Comparison of ENCODE assay signal across 14 cellular contexts in the genomic region with DNA sequence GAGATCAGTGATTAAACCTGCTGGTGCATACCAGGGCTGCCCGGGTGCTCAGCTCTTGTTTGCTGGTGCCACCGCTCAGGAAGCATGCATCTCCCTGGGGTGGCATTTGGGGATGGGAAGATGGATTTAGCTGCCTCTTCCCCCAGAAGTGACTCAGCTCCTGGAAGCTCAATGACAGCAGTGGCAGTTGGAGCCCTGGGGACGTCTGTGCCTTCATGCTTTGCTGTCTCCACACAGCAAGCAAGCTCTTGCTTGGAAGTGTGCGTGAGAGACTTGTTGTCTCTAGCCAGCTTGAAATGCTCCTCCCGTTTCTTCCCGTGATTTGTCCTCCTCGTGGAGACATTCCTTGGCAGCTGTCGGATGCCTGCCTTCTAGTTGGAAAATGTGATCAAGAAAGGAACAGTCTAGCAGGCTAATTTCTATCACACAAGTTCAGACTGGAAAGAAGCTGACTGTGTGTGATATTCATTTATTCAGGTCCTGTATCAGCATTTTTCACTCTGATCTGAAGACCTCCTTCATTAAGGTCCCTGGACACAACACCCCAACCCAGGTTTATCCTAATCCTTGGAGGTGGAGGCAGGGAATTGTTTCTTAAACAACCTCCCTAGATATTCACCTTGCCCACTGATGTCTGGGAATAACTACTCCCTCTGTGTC.
DNase-seq lines count a peak whose midpoint lies in the region; ATAC-seq and TF ChIP-seq lines count a peak whose summit lies in the region.
"Had no signal": no experiment of that assay in that cellular context is flagged by ENCODE, and none has a peak within 500 bp of the region (broad histone marks: within the 10 kb centered on the region; RNA-seq: fewer than 3 reads in every experiment).

No MANE protein-coding gene starts in this region.

- ATAC-seq in Right ventricle myocardium superior (ENCODE audit: poor library complexity) = peak; percentile 45
- no peak for ATAC-seq in Right ventricle myocardium inferior
- ATAC-seq in body of pancreas = no peak
- ATAC-seq: foreskin keratinocyte, mucosa of descending colon had no signal

- intact Hi-C loops in Right ventricle myocardium superior (cut with DNase I) = no loop called here
- intact Hi-C loops in Right ventricle myocardium inferior (cut with DNase I) = no loop called here
- intact Hi-C loops in dorsolateral prefrontal cortex (cut with DNase I) = no loop called here
- intact Hi-C loops in body of pancreas (cut with DNase I) = no loop called here

- no peaks in the 10 kb centered on the region for H3K36me3 ChIP-seq in body of pancreas (replicated peaks in 1 of 2; ENCODE audit: insufficient read depth in 1 of 2, low read depth in 2 of 2)

- no peaks in the 10 kb centered on the region for H3K9me3 ChIP-seq in body of pancreas
- H3K9me3 ChIP-seq: mucosa of descending colon, tibial nerve had no signal

- DNase-seq in Right ventricle myocardium superior (no peak), Right ventricle myocardium inferior (ENCODE audit: missing footprints) (no peak), dorsolateral prefrontal cortex (peak in 9 of 10 donors; percentile 9 to 86 (median 69)), middle frontal gyrus (ENCODE audit: extremely low spot score, low spot score) (peak; percentile 44), NCI-H2196 (lab: John Stamatoyannopoulos, UW; ENCODE audit: unreplicated experiment) (no peak), body of pancreas (no peak), ecto neural progenitor cell (ENCODE audit: low spot score) (no peak)
- no peak for DNase-seq in activated CD8-positive, alpha-beta memory T cell treated with anti-CD3 and anti-CD28 coated beads, Interleukin-2, amount 50 U/mL, for 4 hours
- DNase-seq: activated naive CD4-positive, alpha-beta T cell; AML-193; MM.1S; mucosa of descending colon had no signal

- no peak for TF ChIP-seq CTCF in dorsolateral prefrontal cortex (IDR thresholded peaks at IDR 0.05 in 54 of 56, conservative IDR thresholded peaks at IDR 0.05 in 2 of 56; ENCODE audit: low read depth in 1 of 56, partially characterized antibody in 56 of 56)
- TF ChIP-seq CTCF in body of pancreas (IDR thresholded peaks at IDR 0.05) = no peak

- no peak for TF ChIP-seq POLR2A in body of pancreas (IDR thresholded peaks at IDR 0.05)

- no peak overlapping the region for H3K4me3 ChIP-seq in dorsolateral prefrontal cortex
- H3K4me3 ChIP-seq in body of pancreas = no peak overlapping the region
- H3K4me3 ChIP-seq: mucosa of descending colon, tibial nerve had no signal

- H3K27ac ChIP-seq in dorsolateral prefrontal cortex (peak overlapping the region in 49 of 59 donors; percentile 4 to 80 (median 59)), body of pancreas (no peak overlapping the region)
- H3K27ac ChIP-seq: foreskin keratinocyte had no signal

- no peaks in the 10 kb centered on the region for H3K4me1 ChIP-seq in body of pancreas
- H3K4me1 ChIP-seq: foreskin keratinocyte had no signal

- 65 to 81% methylated on average over 8 of the region's 8 CpGs for WGBS in body of pancreas, 2 donors

- H3K27me3 ChIP-seq in dorsolateral prefrontal cortex = no peaks in the 10 kb centered on the region
- no peaks in the 10 kb centered on the region for H3K27me3 ChIP-seq in body of pancreas
- H3K27me3 ChIP-seq: tibial nerve had no signal

Comparison
In these comparisons a context has a peak if more than half of its experiments do, and no peak if none do; other contexts are left out.
1. DNase-seq: peak in dorsolateral prefrontal cortex (9 of 10) and middle frontal gyrus (single experiment); none in Right ventricle myocardium superior (single experiment), Right ventricle myocardium inferior (single experiment), activated CD8-positive, alpha-beta memory T cell treated with anti-CD3 and anti-CD28 coated beads, Interleukin-2, amount 50 U/mL, for 4 hours (single experiment), NCI-H2196 (single experiment), body of pancreas (0 of 4) and ecto neural progenitor cell (single experiment).
2. H3K27ac ChIP-seq: peak in dorsolateral prefrontal cortex (49 of 59); none in body of pancreas (0 of 4).